9 cellular contexts compared by ENCODE assay signal in genomic region chr17:77741109-77741508, GRCh38.
DNase-seq lines count a peak whose midpoint lies in the region; ATAC-seq and TF ChIP-seq lines count a peak whose summit lies in the region.
"Had no signal": no experiment of that assay in that cellular context is flagged by ENCODE, and none has a peak within 500 bp of the region (broad histone marks: within the 10 kb centered on the region; RNA-seq: fewer than 3 reads in every experiment).

No MANE protein-coding gene starts in this region.

- TF ChIP-seq CTCF in BE2C (IDR thresholded peaks at IDR 0.05; ENCODE audit: low read depth, low read length): peak; percentile 66

- H3K4me1 ChIP-seq in BE2C: peaks cover 5% of the 10 kb centered on the region; the same call in 1 of the 2 replicates
- H3K4me1 ChIP-seq in right cardiac atrium (ENCODE audit: control insufficient read depth, insufficient read depth, low read length): peaks cover 8% of the 10 kb centered on the region

- no peak for DNase-seq in BE2C
- DNase-seq in Kasumi-1 (lab: John Stamatoyannopoulos, UW): peak; percentile 64 to 67
- peak; percentile 6 for DNase-seq in activated T-helper 1 cell treated with anti-CD3 and anti-CD28 coated beads, Interleukin-12 subunit alpha, Interleukin-12 subunit beta, Interleukin-2, Interleukin-4 antibody, amounts not matched to agents 30 ng/mL and 10 ng/mL and 1 ng/mL, durations not matched to agents 14 hours and 24 hours and 36 hours (ENCODE audit: low spot score)
- DNase-seq in left colon: peak; percentile 4 to 23
- no peak for DNase-seq in NCI-H128 (lab: John Stamatoyannopoulos, UW; ENCODE audit: unreplicated experiment)
- no peak for DNase-seq in right cardiac atrium
- DNase-seq in cerebellum (ENCODE audit: low spot score): no peak

- no peaks in the 10 kb centered on the region for H3K4me1 Mint-ChIP-seq in activated T-helper 1 cell treated with anti-CD3 and anti-CD28 coated beads, Interleukin-12 subunit alpha, Interleukin-12 subunit beta, Interleukin-2, Interleukin-4 antibody, amounts not matched to agents 30 ng/mL and 10 ng/mL and 1 ng/mL, durations not matched to agents 14 hours and 24 hours and 36 hours (ENCODE audit: low read depth)

- intact Hi-C loops in activated T-helper 1 cell treated with anti-CD3 and anti-CD28 coated beads, Interleukin-12 subunit alpha, Interleukin-12 subunit beta, Interleukin-2, Interleukin-4 antibody, amounts not matched to agents 30 ng/mL and 10 ng/mL and 1 ng/mL, durations not matched to agents 14 hours and 24 hours and 36 hours (cut with micrococcal nuclease): loop anchor here (5.0 kb wide), 1 partner anchor 199 kb away; no protein-coding TSS in a partner anchor
- intact Hi-C loops in left colon (cut with DNase I, micrococcal nuclease) (no loop called here), right cardiac atrium (cut with DNase I) (no loop called here)

- WGBS in right cardiac atrium: 54% methylated on average over 8 of the region's 8 CpGs

- H3K9me3 Mint-ChIP-seq in activated T-helper 1 cell treated with anti-CD3 and anti-CD28 coated beads, Interleukin-12 subunit alpha, Interleukin-12 subunit beta, Interleukin-2, Interleukin-4 antibody, amounts not matched to agents 30 ng/mL and 10 ng/mL and 1 ng/mL, durations not matched to agents 14 hours and 24 hours and 36 hours: no peaks in the 10 kb centered on the region
- H3K9me3 Mint-ChIP-seq: T-helper 1 cell treated with Interleukin-12 subunit alpha and Interleukin-12 subunit beta and Interleukin-4 antibody, amounts not matched to agents 30 μg/mL and 1 μg/mL, for 36 hours had no signal

- H3K36me3 ChIP-seq in BE2C: no peaks in the 10 kb centered on the region

- H3K27ac Mint-ChIP-seq in activated T-helper 1 cell treated with anti-CD3 and anti-CD28 coated beads, Interleukin-12 subunit alpha, Interleukin-12 subunit beta, Interleukin-2, Interleukin-4 antibody, amounts not matched to agents 30 ng/mL and 10 ng/mL and 1 ng/mL, durations not matched to agents 14 hours and 24 hours and 36 hours: no peak overlapping the region
- H3K27ac Mint-ChIP-seq: T-helper 1 cell treated with Interleukin-12 subunit alpha and Interleukin-12 subunit beta and Interleukin-4 antibody, amounts not matched to agents 30 μg/mL and 1 μg/mL, for 36 hours had no signal

- no peak overlapping the region for H3K4me3 Mint-ChIP-seq in activated T-helper 1 cell treated with anti-CD3 and anti-CD28 coated beads, Interleukin-12 subunit alpha, Interleukin-12 subunit beta, Interleukin-2, Interleukin-4 antibody, amounts not matched to agents 30 ng/mL and 10 ng/mL and 1 ng/mL, durations not matched to agents 14 hours and 24 hours and 36 hours
- H3K4me3 Mint-ChIP-seq: T-helper 1 cell treated with Interleukin-12 subunit alpha and Interleukin-12 subunit beta and Interleukin-4 antibody, amounts not matched to agents 30 μg/mL and 1 μg/mL, for 36 hours had no signal

- H3K9me3 ChIP-seq in BE2C (no peaks in the 10 kb centered on the region), right cardiac atrium (ENCODE audit: control insufficient read depth, low read length) (no peaks in the 10 kb centered on the region)

- H3K4me3 ChIP-seq in BE2C (ENCODE audit: low read depth, low read length): no peak overlapping the region
- no peak overlapping the region for H3K4me3 ChIP-seq in right cardiac atrium (ENCODE audit: low read length)

- no peak overlapping the region for H3K27ac ChIP-seq in right cardiac atrium (ENCODE audit: low read length)

- no peak for ATAC-seq in left colon
- no peak for ATAC-seq in HG02870 (IDR thresholded peaks at IDR 0.05; ENCODE audit: unreplicated experiment)
- ATAC-seq in right cardiac atrium: no peak

- peaks cover 11% of the 10 kb centered on the region for H3K27me3 Mint-ChIP-seq in activated T-helper 1 cell treated with anti-CD3 and anti-CD28 coated beads, Interleukin-12 subunit alpha, Interleukin-12 subunit beta, Interleukin-2, Interleukin-4 antibody, amounts not matched to agents 30 ng/mL and 10 ng/mL and 1 ng/mL, durations not matched to agents 14 hours and 24 hours and 36 hours (ENCODE audit: insufficient read depth)

- H3K27me3 ChIP-seq in BE2C (no peaks in the 10 kb centered on the region), right cardiac atrium (ENCODE audit: control insufficient read depth, insufficient read depth) (no peaks in the 10 kb centered on the region)

- no peaks in the 10 kb centered on the region for H3K36me3 Mint-ChIP-seq in activated T-helper 1 cell treated with anti-CD3 and anti-CD28 coated beads, Interleukin-12 subunit alpha, Interleukin-12 subunit beta, Interleukin-2, Interleukin-4 antibody, amounts not matched to agents 30 ng/mL and 10 ng/mL and 1 ng/mL, durations not matched to agents 14 hours and 24 hours and 36 hours (ENCODE audit: low read depth)

Comparison
In these comparisons a context has a peak if more than half of its experiments do, and no peak if none do; other contexts are left out.
1. DNase-seq: peak in Kasumi-1 (2 of 2), activated T-helper 1 cell treated with anti-CD3 and anti-CD28 coated beads, Interleukin-12 subunit alpha, Interleukin-12 subunit beta, Interleukin-2, Interleukin-4 antibody, amounts not matched to agents 30 ng/mL and 10 ng/mL and 1 ng/mL, durations not matched to agents 14 hours and 24 hours and 36 hours (single experiment) and left colon (2 of 2); none in BE2C (single experiment), NCI-H128 (single experiment), right cardiac atrium (0 of 3) and cerebellum (single experiment).